ENCODE assay signal across 6 cellular contexts in genomic region chr17:51191895-51192294, GRCh38.
"Had no signal": no experiment of that assay in that cellular context is flagged by ENCODE, and none has a peak within 500 bp of the region (broad histone marks: within the 10 kb centered on the region; RNA-seq: fewer than 3 reads in every experiment).

No MANE protein-coding gene starts in this region.

- H3K4me3 Mint-ChIP-seq: GM23338, H9 had no signal

- H3K27ac Mint-ChIP-seq: GM23338, H9 had no signal

- H3K4me2 ChIP-seq: GM23338, KMS-11 had no signal

- H3K27ac ChIP-seq: KMS-11 had no signal

- FAIRE-seq: H1 had no signal

- H3K4me3 ChIP-seq: GM23338 had no signal

- H2AFZ ChIP-seq: GM23338 had no signal

- ATAC-seq: GM23338 had no signal

- H3K9ac ChIP-seq: KMS-11 had no signal

- DNase-seq: H9, HCEC 1CT, KBM-7 had no signal

- H3K9me3 Mint-ChIP-seq: GM23338, H9 had no signal

- H3K4me1 Mint-ChIP-seq: GM23338, H9 had no signal
